7 cellular contexts compared by ENCODE assay signal in the genomic region with DNA sequence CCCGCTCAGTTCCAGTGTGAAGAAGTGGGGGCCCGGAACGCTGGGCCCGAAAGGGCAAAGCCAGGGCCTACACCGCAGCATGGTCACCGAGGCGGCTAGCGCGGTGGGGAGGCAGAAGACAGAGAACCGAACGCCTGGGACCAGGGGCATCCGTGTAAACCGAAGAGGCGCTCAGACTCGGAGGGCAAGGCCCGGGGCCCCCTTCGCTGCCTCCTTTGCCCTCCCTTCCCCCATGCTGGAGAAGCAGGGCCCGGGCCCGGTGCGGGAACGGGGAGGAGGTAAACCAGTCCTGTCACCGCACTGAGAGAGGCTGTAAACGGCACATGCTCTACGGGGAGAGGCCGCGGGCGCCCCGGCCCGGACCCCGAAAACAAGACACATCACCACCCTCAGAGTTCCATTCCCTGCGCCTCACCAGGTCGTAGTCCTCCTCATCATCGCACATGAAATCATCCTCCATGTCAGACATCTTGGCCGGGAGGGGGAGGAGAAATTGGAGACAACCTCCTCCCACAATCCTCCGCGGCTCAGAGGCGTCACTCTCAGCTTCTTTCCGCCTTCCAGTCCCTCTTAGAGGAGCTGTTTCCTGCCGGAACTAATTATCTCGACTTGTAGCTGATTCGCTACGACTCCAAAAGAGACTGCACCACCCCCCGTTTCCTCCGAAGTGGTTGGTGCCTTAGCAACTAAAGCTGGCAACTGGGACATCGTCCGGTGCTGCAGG. TPM values are rescaled to one million over a fixed set of nuclear protein-coding genes. Genes with fewer than 3 reads are reported as not detected.
DNase-seq lines count a peak whose midpoint lies in the region; ATAC-seq, FAIRE-seq and TF ChIP-seq lines count a peak whose summit lies in the region.

COPS2 (minus strand) TSS at position 490 of the 724 bp plus-strand sequence; CDS start at position 469, 21 bp downstream.

- TF ChIP-seq CTCF in body of pancreas (IDR thresholded peaks at IDR 0.05), result peak in 3 of 7 experiments; percentile 17 to 27 (median 25)

- peak within 1 kb of the TSS; percentile 59 to 86 (median 78) for H3K27ac ChIP-seq in body of pancreas

- FAIRE-seq in TTC549 (lab: Jason Lieb, UNC), result peak; percentile 57

- H3K4me1 ChIP-seq in body of pancreas, result peaks cover 30% of the 10 kb centered on the region

- H3K27me3 ChIP-seq in body of pancreas, result no peaks in the 10 kb centered on the region

- TF ChIP-seq POLR2A in body of pancreas (IDR thresholded peaks at IDR 0.05), result peak in 1 of 3 donors; percentile 79

- H3K36me3 ChIP-seq in body of pancreas (replicated peaks in 1 of 2; ENCODE audit: insufficient read depth in 1 of 2, low read depth in 2 of 2), result no peaks in the 10 kb centered on the region

- intact Hi-C loops in body of pancreas (cut with DNase I) (no loop called here), sciatic nerve (cut with DNase I) (loop anchor here (10.0 kb wide), 1 partner anchor 290 kb away; no protein-coding TSS in a partner anchor)

- ATAC-seq in GM18519 (IDR thresholded peaks at IDR 0.05; ENCODE audit: low FRiP score, unreplicated experiment) (peak; percentile 85), HG03060 (IDR thresholded peaks at IDR 0.05; ENCODE audit: low read depth, unreplicated experiment) (peak; percentile 93), body of pancreas (peak; percentile 99), sciatic nerve (peak; percentile 99)

- WGBS in body of pancreas, 2 donors, result 0 to 1% methylated on average over 46 of the region's 46 CpGs

- H3K9me3 ChIP-seq in body of pancreas, result no peaks in the 10 kb centered on the region

- peak within 1 kb of the TSS; percentile 94 to 99 for H3K4me3 ChIP-seq in body of pancreas

- peak; percentile 69 for DNase-seq in NCI-H2107 (lab: John Stamatoyannopoulos, UW)
- DNase-seq in body of pancreas, result peak; percentile 93 to 97 (median 96)
- peak; percentile 91 for DNase-seq in iPS DF 19.7 (ENCODE audit: low read depth, low spot score)
- DNase-seq in sciatic nerve (ENCODE audit: low spot score), result peak; percentile 94

RNA-seq across cellular contexts. Expression of gene COPS2, which starts in this region (rescaled TPM):
- total RNA-seq in body of pancreas, result 10 to 100 TPM; 17.5 to 33.7 TPM
- 88.5 TPM for total RNA-seq in sciatic nerve

Comparison
In these comparisons a context has a peak if more than half of its experiments do, and no peak if none do; other contexts are left out.
1. Peak in every context shown above with its lines: DNase-seq, ATAC-seq, H3K4me3 ChIP-seq and H3K27ac ChIP-seq.